Comparison of ENCODE assay signal across 1 cellular context in genomic region chr17:78694805-78695531, GRCh38.
TF ChIP-seq lines count a peak whose summit lies in the region.

No MANE protein-coding gene starts in this region.

TF ChIP-seq in GM12878, 131 proteins besides CTCF, POLR2A, EP300 and RAD21 (continued from another document):
- 0 out of 2 replicates have a peak, but pooled peaks have one; percentile 18 for TF ChIP-seq GATAD2B (conservative IDR thresholded peaks at IDR 0.05; ENCODE audit: low read depth)
- no peak for TF ChIP-seq FOS (IDR thresholded peaks at IDR 0.05; ENCODE audit: borderline replicate concordance, extremely low read depth, insufficient read length)
- peak; percentile 47; the same call in 1 of the 2 replicates for TF ChIP-seq MEF2A (IDR thresholded peaks at IDR 0.05; ENCODE audit: insufficient read depth, low read depth, low read length)
- peak; percentile 72 for TF ChIP-seq MTA2 (IDR thresholded peaks at IDR 0.05; ENCODE audit: low read depth)
- peak; percentile 49; the same call in 1 of the 2 replicates for TF ChIP-seq ATF7 (IDR thresholded peaks at IDR 0.05; ENCODE audit: low read depth)
- TF ChIP-seq, protein P1, sequence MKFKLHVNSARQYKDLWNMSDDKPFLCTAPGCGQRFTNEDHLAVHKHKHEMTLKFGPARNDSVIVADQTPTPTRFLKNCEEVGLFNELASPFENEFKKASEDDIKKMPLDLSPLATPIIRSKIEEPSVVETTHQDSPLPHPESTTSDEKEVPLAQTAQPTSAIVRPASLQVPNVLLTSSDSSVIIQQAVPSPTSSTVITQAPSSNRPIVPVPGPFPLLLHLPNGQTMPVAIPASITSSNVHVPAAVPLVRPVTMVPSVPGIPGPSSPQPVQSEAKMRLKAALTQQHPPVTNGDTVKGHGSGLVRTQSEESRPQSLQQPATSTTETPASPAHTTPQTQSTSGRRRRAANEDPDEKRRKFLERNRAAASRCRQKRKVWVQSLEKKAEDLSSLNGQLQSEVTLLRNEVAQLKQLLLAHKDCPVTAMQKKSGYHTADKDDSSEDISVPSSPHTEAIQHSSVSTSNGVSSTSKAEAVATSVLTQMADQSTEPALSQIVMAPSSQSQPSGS (IDR thresholded peaks at IDR 0.05; ENCODE audit: low read length): peak; percentile 76
- TF ChIP-seq PAX5 (IDR thresholded peaks at IDR 0.05; ENCODE audit: borderline replicate concordance, low read depth, low read length): peak; percentile 55; the same call in 1 of the 2 replicates
- peak; percentile 73 for TF ChIP-seq ZNF384 (IDR thresholded peaks at IDR 0.05; ENCODE audit: borderline replicate concordance, low read depth, low read length)
- TF ChIP-seq TCF12 (IDR thresholded peaks at IDR 0.05; ENCODE audit: low read depth, low read length): 0 out of 2 replicates have a peak, but pooled peaks have one; percentile 24
- peak; percentile 94 for TF ChIP-seq NFIC (IDR thresholded peaks at IDR 0.05; ENCODE audit: low read depth, low read length)
- TF ChIP-seq SMAD5 (IDR thresholded peaks at IDR 0.05; ENCODE audit: low read depth): peak; percentile 62; the same call in 1 of the 2 replicates
- TF ChIP-seq BMI1 (IDR thresholded peaks at IDR 0.05; ENCODE audit: borderline replicate concordance): peak; percentile 71
- TF ChIP-seq NFXL1 (IDR thresholded peaks at IDR 0.05; ENCODE audit: borderline replicate concordance): no peak
- no peak for TF ChIP-seq KAT2A (conservative IDR thresholded peaks at IDR 0.05; ENCODE audit: control insufficient read depth, low read depth, low read length)
- TF ChIP-seq SP1 (IDR thresholded peaks at IDR 0.05; ENCODE audit: low read depth, low read length): peak; percentile 43
- peak; percentile 92 for TF ChIP-seq JUNB (IDR thresholded peaks at IDR 0.05)
- peak; percentile 88 to 93 for TF ChIP-seq IKZF2 (IDR thresholded peaks at IDR 0.05)
- peak in 1 of 2 experiments; percentile 63; a peak in 1 of 4 replicates for TF ChIP-seq ETV6 (conservative IDR thresholded peaks at IDR 0.05 in 1 of 2, IDR thresholded peaks at IDR 0.05 in 1 of 2; ENCODE audit: borderline replicate concordance in 1 of 2, low read depth in 1 of 2)
- peak; percentile 79 for TF ChIP-seq ZNF687 (IDR thresholded peaks at IDR 0.05)
- 0 out of 2 replicates have a peak, but pooled peaks have one; percentile 14 for TF ChIP-seq LARP7 (IDR thresholded peaks at IDR 0.05)
- TF ChIP-seq MLLT1 (IDR thresholded peaks at IDR 0.05): peak; percentile 19; the same call in 1 of the 2 replicates
- 0 out of 3 replicates have a peak, but pooled peaks have one; percentile 8 for TF ChIP-seq POU2F2 (IDR thresholded peaks at IDR 0.05; ENCODE audit: borderline replicate concordance, low read depth, low read length)
- peak; percentile 41 for TF ChIP-seq MEF2B (IDR thresholded peaks at IDR 0.05; ENCODE audit: partially characterized antibody, poor library complexity, severe bottlenecking)
- TF ChIP-seq, protein P2, sequence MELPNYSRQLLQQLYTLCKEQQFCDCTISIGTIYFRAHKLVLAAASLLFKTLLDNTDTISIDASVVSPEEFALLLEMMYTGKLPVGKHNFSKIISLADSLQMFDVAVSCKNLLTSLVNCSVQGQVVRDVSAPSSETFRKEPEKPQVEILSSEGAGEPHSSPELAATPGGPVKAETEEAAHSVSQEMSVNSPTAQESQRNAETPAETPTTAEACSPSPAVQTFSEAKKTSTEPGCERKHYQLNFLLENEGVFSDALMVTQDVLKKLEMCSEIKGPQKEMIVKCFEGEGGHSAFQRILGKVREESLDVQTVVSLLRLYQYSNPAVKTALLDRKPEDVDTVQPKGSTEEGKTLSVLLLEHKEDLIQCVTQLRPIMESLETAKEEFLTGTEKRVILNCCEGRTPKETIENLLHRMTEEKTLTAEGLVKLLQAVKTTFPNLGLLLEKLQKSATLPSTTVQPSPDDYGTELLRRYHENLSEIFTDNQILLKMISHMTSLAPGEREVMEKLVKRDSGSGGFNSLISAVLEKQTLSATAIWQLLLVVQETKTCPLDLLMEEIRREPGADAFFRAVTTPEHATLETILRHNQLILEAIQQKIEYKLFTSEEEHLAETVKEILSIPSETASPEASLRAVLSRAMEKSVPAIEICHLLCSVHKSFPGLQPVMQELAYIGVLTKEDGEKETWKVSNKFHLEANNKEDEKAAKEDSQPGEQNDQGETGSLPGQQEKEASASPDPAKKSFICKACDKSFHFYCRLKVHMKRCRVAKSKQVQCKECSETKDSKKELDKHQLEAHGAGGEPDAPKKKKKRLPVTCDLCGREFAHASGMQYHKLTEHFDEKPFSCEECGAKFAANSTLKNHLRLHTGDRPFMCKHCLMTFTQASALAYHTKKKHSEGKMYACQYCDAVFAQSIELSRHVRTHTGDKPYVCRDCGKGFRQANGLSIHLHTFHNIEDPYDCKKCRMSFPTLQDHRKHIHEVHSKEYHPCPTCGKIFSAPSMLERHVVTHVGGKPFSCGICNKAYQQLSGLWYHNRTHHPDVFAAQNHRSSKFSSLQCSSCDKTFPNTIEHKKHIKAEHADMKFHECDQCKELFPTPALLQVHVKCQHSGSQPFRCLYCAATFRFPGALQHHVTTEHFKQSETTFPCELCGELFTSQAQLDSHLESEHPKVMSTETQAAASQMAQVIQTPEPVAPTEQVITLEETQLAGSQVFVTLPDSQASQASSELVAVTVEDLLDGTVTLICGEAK (IDR thresholded peaks at IDR 0.05; ENCODE audit: borderline replicate concordance): no peak
- peak; percentile 86 for TF ChIP-seq RUNX3 (IDR thresholded peaks at IDR 0.05; ENCODE audit: low read length)
- no peak for TF ChIP-seq BRCA1 (IDR thresholded peaks at IDR 0.05; ENCODE audit: low read depth, low read length)
- TF ChIP-seq NR2C1 (IDR thresholded peaks at IDR 0.05): no peak
- peak; percentile 68; the same call in 1 of the 2 replicates for TF ChIP-seq ZNF24 (IDR thresholded peaks at IDR 0.05)
- TF ChIP-seq BHLHE40 (IDR thresholded peaks at IDR 0.05; ENCODE audit: borderline replicate concordance in 1 of 2, low read depth in 2 of 2, low read length in 1 of 2): peak; percentile 17 to 41; a peak in 1 of 4 replicates
- TF ChIP-seq, protein P3, sequence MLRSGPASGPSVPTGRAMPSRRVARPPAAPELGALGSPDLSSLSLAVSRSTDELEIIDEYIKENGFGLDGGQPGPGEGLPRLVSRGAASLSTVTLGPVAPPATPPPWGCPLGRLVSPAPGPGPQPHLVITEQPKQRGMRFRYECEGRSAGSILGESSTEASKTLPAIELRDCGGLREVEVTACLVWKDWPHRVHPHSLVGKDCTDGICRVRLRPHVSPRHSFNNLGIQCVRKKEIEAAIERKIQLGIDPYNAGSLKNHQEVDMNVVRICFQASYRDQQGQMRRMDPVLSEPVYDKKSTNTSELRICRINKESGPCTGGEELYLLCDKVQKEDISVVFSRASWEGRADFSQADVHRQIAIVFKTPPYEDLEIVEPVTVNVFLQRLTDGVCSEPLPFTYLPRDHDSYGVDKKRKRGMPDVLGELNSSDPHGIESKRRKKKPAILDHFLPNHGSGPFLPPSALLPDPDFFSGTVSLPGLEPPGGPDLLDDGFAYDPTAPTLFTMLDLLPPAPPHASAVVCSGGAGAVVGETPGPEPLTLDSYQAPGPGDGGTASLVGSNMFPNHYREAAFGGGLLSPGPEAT (IDR thresholded peaks at IDR 0.05; ENCODE audit: low read depth): peak; percentile 79
- peak; percentile 95 for TF ChIP-seq FOXM1 (IDR thresholded peaks at IDR 0.05; ENCODE audit: low read depth, low read length)
- peak; percentile 96 for TF ChIP-seq SPI1 (IDR thresholded peaks at IDR 0.05; ENCODE audit: borderline replicate concordance, insufficient read depth, low read depth, low read length)
